In genomic region chr9:127921592-127922120, GRCh38 we compare ENCODE assay signal across 8 cellular contexts. TPM values are rescaled to one million over a fixed set of nuclear protein-coding genes. Genes with fewer than 3 reads are reported as not detected.
DNase-seq lines count a peak whose midpoint lies in the region; ATAC-seq, FAIRE-seq and TF ChIP-seq lines count a peak whose summit lies in the region.

No MANE protein-coding gene starts in this region.

- peak; percentile 39 for ATAC-seq in CD4-positive, alpha-beta T cell (ENCODE audit: poor library complexity)
- peak; percentile 31 for ATAC-seq in activated naive CD8-positive, alpha-beta T cell treated with anti-CD3 and anti-CD28 coated beads, Interleukin-2, amount 50 U/mL, for 24 hours
- ATAC-seq in left ventricle myocardium superior: peak; percentile 25
- no peak for ATAC-seq in HG02571 (IDR thresholded peaks at IDR 0.05; ENCODE audit: unreplicated experiment)
- ATAC-seq in GM18868 (IDR thresholded peaks at IDR 0.05; ENCODE audit: unreplicated experiment): no peak

- H3K27me3 ChIP-seq in CD4-positive, alpha-beta T cell (ENCODE audit: control insufficient read depth, insufficient read depth, low read length): no peaks in the 10 kb centered on the region
- H3K27me3 ChIP-seq in SU-DHL-6 (ENCODE audit: low read length) (no peaks in the 10 kb centered on the region), small intestine (ENCODE audit: control insufficient read depth in 2 of 2, insufficient read depth in 2 of 2, low read length in 2 of 2) (peaks cover 0 to under 1% of the 10 kb centered on the region in 2 donors)

- POLR2A ChIA-PET in CD4-positive, alpha-beta T cell (lab: Charles Lee): interaction anchor here (0.7 to 2.0 kb wide), 11 partner anchors 15 to 707 kb away, joined by 3 to 11 read pairs (median 3); partner anchors contain the start of genes CDK9, DPM2 and TOR2A

- WGBS in small intestine, 3 donors: 1 to 11% (median 6%) methylated on average over 27 to 45 of the region's 45 CpGs

- peaks cover 36% of the 10 kb centered on the region for H3K4me1 Mint-ChIP-seq in CD4-positive, alpha-beta T cell (ENCODE audit: low read depth)
- H3K4me1 Mint-ChIP-seq in activated naive CD8-positive, alpha-beta T cell treated with anti-CD3 and anti-CD28 coated beads, Interleukin-2, amount 50 U/mL, for 24 hours: peaks cover 41% of the 10 kb centered on the region

- H3K36me3 ChIP-seq in SU-DHL-6 (ENCODE audit: low read length) (no peaks in the 10 kb centered on the region), small intestine (ENCODE audit: control insufficient read depth in 2 of 2, insufficient read depth in 2 of 2, low read length in 2 of 2) (no peaks in the 10 kb centered on the region)

- H3K27ac ChIP-seq in CD4-positive, alpha-beta T cell (ENCODE audit: low read depth, low read length): no peak overlapping the region
- H3K27ac ChIP-seq in SU-DHL-6 (ENCODE audit: low read depth, low read length) (no peak overlapping the region), small intestine (ENCODE audit: low read depth in 1 of 2, low read length in 1 of 2) (no peak overlapping the region)

- H3K9me3 Mint-ChIP-seq in CD4-positive, alpha-beta T cell: no peaks in the 10 kb centered on the region
- H3K9me3 Mint-ChIP-seq in activated naive CD8-positive, alpha-beta T cell treated with anti-CD3 and anti-CD28 coated beads, Interleukin-2, amount 50 U/mL, for 24 hours: no peaks in the 10 kb centered on the region

- TF ChIP-seq CTCF in CD4-positive, alpha-beta T cell (IDR thresholded peaks at IDR 0.05): peak; percentile 96
- TF ChIP-seq CTCF in SU-DHL-6 (IDR thresholded peaks at IDR 0.05; ENCODE audit: insufficient read depth, low read length, poor library complexity, severe bottlenecking): peak; percentile 73

- peak; percentile 62 to 86 (median 71) for DNase-seq in CD4-positive, alpha-beta T cell
- DNase-seq in HK-2 (ENCODE audit: unreplicated experiment) (peak; percentile 69), left ventricle myocardium superior (peak; percentile 84), small intestine (peak; percentile 53)
- peak; percentile 85 for DNase-seq in activated naive CD8-positive, alpha-beta T cell treated with anti-CD3 and anti-CD28 coated beads, Interleukin-2, amount 50 U/mL, for 24 hours

- peaks cover 0 to 8% of the 10 kb centered on the region in 2 donors for H3K4me1 ChIP-seq in small intestine (ENCODE audit: control insufficient read depth in 2 of 2, insufficient read depth in 1 of 2, low read depth in 1 of 2, low read length in 1 of 2)

- H3K4me3 Mint-ChIP-seq in CD4-positive, alpha-beta T cell: peak overlapping the region; percentile 51
- H3K4me3 Mint-ChIP-seq in activated naive CD8-positive, alpha-beta T cell treated with anti-CD3 and anti-CD28 coated beads, Interleukin-2, amount 50 U/mL, for 24 hours: no peak overlapping the region

- no peaks in the 10 kb centered on the region for H3K9me2 ChIP-seq in SU-DHL-6 (replicated peaks; ENCODE audit: insufficient read depth, low read length)

- no peaks in the 10 kb centered on the region for H4K20me1 ChIP-seq in SU-DHL-6 (ENCODE audit: low read depth, low read length)

- H3K4me2 ChIP-seq in SU-DHL-6 (ENCODE audit: low read depth, low read length, poor library complexity, severe bottlenecking): no peak overlapping the region

- H3K27me3 Mint-ChIP-seq in CD4-positive, alpha-beta T cell: peaks cover 4% of the 10 kb centered on the region
- peaks cover 10% of the 10 kb centered on the region for H3K27me3 Mint-ChIP-seq in activated naive CD8-positive, alpha-beta T cell treated with anti-CD3 and anti-CD28 coated beads, Interleukin-2, amount 50 U/mL, for 24 hours

- H3K4me3 ChIP-seq in SU-DHL-6 (ENCODE audit: insufficient read depth, low read length, poor library complexity, severe bottlenecking) (no peak overlapping the region), small intestine (ENCODE audit: low read depth in 1 of 2, low read length in 2 of 2) (no peak overlapping the region)

- no peaks in the 10 kb centered on the region for H3K9me3 ChIP-seq in CD4-positive, alpha-beta T cell (ENCODE audit: control insufficient read depth, low read length)
- no peaks in the 10 kb centered on the region for H3K9me3 ChIP-seq in SU-DHL-6 (ENCODE audit: insufficient read depth, low read length)
- H3K9me3 ChIP-seq in small intestine (ENCODE audit: control insufficient read depth, low read depth): no peaks in the 10 kb centered on the region

- no peak overlapping the region for H3K27ac Mint-ChIP-seq in CD4-positive, alpha-beta T cell
- no peak overlapping the region for H3K27ac Mint-ChIP-seq in activated naive CD8-positive, alpha-beta T cell treated with anti-CD3 and anti-CD28 coated beads, Interleukin-2, amount 50 U/mL, for 24 hours

- intact Hi-C loops in CD4-positive, alpha-beta T cell (cut with DNase I, micrococcal nuclease): loop anchor here (1.0 to 2.0 kb wide), 6 partner anchors 51 to 707 kb away; partner anchors contain the start of gene TOR2A (in 1 of the 2)
- intact Hi-C loops in left ventricle myocardium superior (cut with micrococcal nuclease): loop anchor here (5.0 kb wide), 1 partner anchor 334 kb away; no protein-coding TSS in a partner anchor

- CTCF ChIA-PET in CD4-positive, alpha-beta T cell (lab: Charles Lee): interaction anchor here (0.6 to 1.8 kb wide), 15 partner anchors 9 to 707 kb away, joined by 3 to 11 read pairs (median 4); partner anchors contain the start of genes CDK9, SH2D3C and TOR2A

- no peak for FAIRE-seq in small intestine (lab: Jason Lieb, UNC)

- 0 out of 2 replicates have a peak, but pooled peaks cover 4% of the 10 kb centered on the region for H3F3A ChIP-seq in SU-DHL-6 (ENCODE audit: insufficient read depth)

- no peaks in the 10 kb centered on the region for H3K79me2 ChIP-seq in SU-DHL-6 (ENCODE audit: insufficient read depth, low read length)

- no peak overlapping the region for H3K9ac ChIP-seq in SU-DHL-6 (ENCODE audit: low read length)

- no peak overlapping the region for H2AFZ ChIP-seq in SU-DHL-6 (ENCODE audit: low read depth, low read length, severe bottlenecking)

- no peaks in the 10 kb centered on the region for H3K36me3 Mint-ChIP-seq in CD4-positive, alpha-beta T cell (ENCODE audit: low read depth)
- H3K36me3 Mint-ChIP-seq in activated naive CD8-positive, alpha-beta T cell treated with anti-CD3 and anti-CD28 coated beads, Interleukin-2, amount 50 U/mL, for 24 hours (ENCODE audit: low read depth): no peaks in the 10 kb centered on the region

RNA-seq across cellular contexts. Expression of gene ST6GALNAC4, which starts 4.8 kb away (rescaled TPM):
- total RNA-seq in CD4-positive, alpha-beta T cell: 10 to 100 TPM; 28.7 to 30.2 TPM
- 28.5 TPM for total RNA-seq in left ventricle myocardium superior
- 10 to 100 TPM; 20.4 to 34.7 (median 24.6) TPM for polyA plus RNA-seq in small intestine

RNA-seq across cellular contexts. Expression of gene PIP5KL1, which starts 8.9 kb away (rescaled TPM):
- 1 to 10 TPM; 2.9 to 3.3 TPM for total RNA-seq in CD4-positive, alpha-beta T cell
- not detected for total RNA-seq in left ventricle myocardium superior
- polyA plus RNA-seq in small intestine: under 1 TPM in 2 of 3 donors, not detected in 1; 0.60 to 0.81 TPM

RNA-seq across cellular contexts. Expression of gene DPM2, which starts 16.0 kb away (rescaled TPM):
- 10 to 100 TPM; 41.7 to 47.6 TPM for total RNA-seq in CD4-positive, alpha-beta T cell
- 11.1 TPM for total RNA-seq in left ventricle myocardium superior
- polyA plus RNA-seq in small intestine: 10 to 100 TPM; 23.2 to 46.0 (median 37.8) TPM

RNA-seq across cellular contexts. Expression of gene ST6GALNAC6, which starts 22.3 kb away (rescaled TPM):
- 10 to 100 TPM; 93.1 to 97.5 TPM for total RNA-seq in CD4-positive, alpha-beta T cell
- 50.5 TPM for total RNA-seq in left ventricle myocardium superior
- polyA plus RNA-seq in small intestine: 10 to 100 TPM in 2 of 3 donors, 1 to 10 TPM in 1; 2.2 to 31.8 (median 15.4) TPM

RNA-seq across cellular contexts. Expression of gene AK1, which starts 44.2 kb away (rescaled TPM):
- total RNA-seq in CD4-positive, alpha-beta T cell: 10 to 100 TPM; 46.7 to 52.6 TPM
- total RNA-seq in left ventricle myocardium superior: 853 TPM
- 10 to 100 TPM; 50.8 to 60.6 (median 52.5) TPM for polyA plus RNA-seq in small intestine

Comparison
In these comparisons a context has a peak if more than half of its experiments do, and no peak if none do; other contexts are left out.
1. ATAC-seq: peak in CD4-positive, alpha-beta T cell (single experiment), activated naive CD8-positive, alpha-beta T cell treated with anti-CD3 and anti-CD28 coated beads, Interleukin-2, amount 50 U/mL, for 24 hours (single experiment) and left ventricle myocardium superior (single experiment); none in HG02571 (single experiment) and GM18868 (single experiment).
2. Peak in every context shown above with its lines, with median percentiles within 50 percentile points of each other: DNase-seq.